Comparison of ENCODE assay signal across 8 cellular contexts in the genomic region with DNA sequence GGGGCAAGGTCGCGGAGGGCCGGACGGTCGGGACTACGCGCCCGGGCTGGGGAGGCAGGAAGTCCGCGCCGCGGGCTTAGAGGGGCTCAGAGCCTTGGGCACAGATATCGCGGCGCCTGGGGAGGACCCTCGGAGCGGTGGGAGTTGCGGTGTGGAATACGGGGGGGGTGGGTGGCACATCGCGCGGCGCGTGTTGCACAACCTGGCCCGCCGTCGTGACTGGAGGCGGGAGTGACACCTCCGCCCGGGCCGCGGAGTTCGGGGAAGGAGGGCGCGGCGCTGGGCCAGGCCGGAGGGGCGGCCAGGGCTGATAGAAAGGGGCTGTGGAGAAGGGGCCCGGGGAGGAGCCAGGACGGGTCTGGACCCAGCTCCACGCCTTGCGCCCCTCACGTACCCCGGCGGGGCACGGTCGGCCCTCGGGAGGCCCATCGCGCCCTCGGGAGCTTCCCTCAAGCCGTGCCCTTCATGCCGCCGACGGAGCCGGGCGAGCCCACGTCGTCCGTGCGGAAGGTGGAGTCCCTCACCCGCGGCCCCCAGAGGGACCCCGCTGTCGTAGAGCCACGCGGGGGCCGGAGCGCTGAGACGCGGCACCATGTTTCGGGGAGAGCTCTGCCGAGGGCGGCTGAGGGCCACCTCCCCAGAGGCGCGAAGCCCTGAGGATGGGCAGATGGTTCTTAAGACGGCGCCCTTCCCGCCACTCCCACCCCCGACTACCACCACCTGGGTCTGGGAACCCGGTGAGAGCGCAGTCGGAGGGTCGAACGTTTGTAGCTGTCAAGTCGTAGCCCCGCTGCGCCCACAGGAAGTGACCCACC. TPM values are rescaled to one million over a fixed set of nuclear protein-coding genes. Genes with fewer than 3 reads are reported as not detected.
DNase-seq lines count a peak whose midpoint lies in the region; ATAC-seq and TF ChIP-seq lines count a peak whose summit lies in the region.

No MANE protein-coding gene starts in this region.

- ATAC-seq in GM18907 (IDR thresholded peaks at IDR 0.05; ENCODE audit: unreplicated experiment): peak; percentile 5

- H3K4me2 ChIP-seq in hepatocyte: peak overlapping the region; percentile 91

- peak; percentile 49 for DNase-seq in activated naive CD4-positive, alpha-beta T cell treated with anti-CD3 and anti-CD28 coated beads, Interleukin-2, amount 10 ng/mL, durations not matched to agents 7 days and 5 days
- peak; percentile 56 for DNase-seq in hepatocyte (ENCODE audit: low spot score)
- DNase-seq in GOT3 (lab: John Stamatoyannopoulos, UW): no peak
- no peak for DNase-seq in RKO (ENCODE audit: low spot score)
- DNase-seq in UCSD-AML1 (lab: John Stamatoyannopoulos, UW; ENCODE audit: unreplicated experiment): no peak

- H3K27me3 Mint-ChIP-seq in activated naive CD4-positive, alpha-beta T cell treated with anti-CD3 and anti-CD28 coated beads, Interleukin-2, amount 10 ng/mL, durations not matched to agents 7 days and 5 days: peaks cover 7% of the 10 kb centered on the region

- peaks cover 10% of the 10 kb centered on the region for H4K20me1 ChIP-seq in hepatocyte (ENCODE audit: insufficient read depth, poor library complexity, severe bottlenecking)

- H3K27ac Mint-ChIP-seq in activated naive CD4-positive, alpha-beta T cell treated with anti-CD3 and anti-CD28 coated beads, Interleukin-2, amount 10 ng/mL, durations not matched to agents 7 days and 5 days: peak overlapping the region; percentile 94

- H2AFZ ChIP-seq in hepatocyte: peak overlapping the region; percentile 94

- H3K27ac ChIP-seq in HUES48 (ENCODE audit: low read depth, low read length): no peak overlapping the region
- H3K27ac ChIP-seq in hepatocyte: peak overlapping the region; percentile 82
- H3K27ac ChIP-seq in skeletal muscle tissue (ENCODE audit: low read depth, low read length): peak overlapping the region; percentile 56

- no peaks in the 10 kb centered on the region for H3K9me2 ChIP-seq in hepatocyte (replicated peaks; ENCODE audit: insufficient read depth)

- no peaks in the 10 kb centered on the region for H3K9me3 Mint-ChIP-seq in activated naive CD4-positive, alpha-beta T cell treated with anti-CD3 and anti-CD28 coated beads, Interleukin-2, amount 10 ng/mL, durations not matched to agents 7 days and 5 days

- H3K4me1 ChIP-seq in HUES48 (ENCODE audit: control insufficient read depth, insufficient read depth, low read length): 0 out of 2 replicates have a peak, but pooled peaks cover 5% of the 10 kb centered on the region
- peaks cover 9% of the 10 kb centered on the region for H3K4me1 ChIP-seq in hepatocyte (ENCODE audit: insufficient read depth)
- peaks cover 4 to 11% (median 7%) of the 10 kb centered on the region in 3 donors for H3K4me1 ChIP-seq in skeletal muscle tissue (ENCODE audit: control insufficient read depth in 3 of 3, insufficient read depth in 3 of 3, low read length in 3 of 3)

- peaks cover 36% of the 10 kb centered on the region for H3K27me3 ChIP-seq in HUES48 (ENCODE audit: control insufficient read depth, insufficient read depth, low read length)
- H3K27me3 ChIP-seq in hepatocyte: no peaks in the 10 kb centered on the region
- H3K27me3 ChIP-seq in skeletal muscle tissue (ENCODE audit: control insufficient read depth in 3 of 3, insufficient read depth in 3 of 3, low read length in 3 of 3): peaks cover 0 to 21% (median 10%) of the 10 kb centered on the region in 3 donors

- no peak for TF ChIP-seq CTCF in hepatocyte (IDR thresholded peaks at IDR 0.05; ENCODE audit: poor library complexity)

- H3K4me1 Mint-ChIP-seq in activated naive CD4-positive, alpha-beta T cell treated with anti-CD3 and anti-CD28 coated beads, Interleukin-2, amount 10 ng/mL, durations not matched to agents 7 days and 5 days: peaks cover 53% of the 10 kb centered on the region

- 2% methylated on average over 50 of the region's 88 CpGs for WGBS in hepatocyte (ENCODE audit: low lambda C conversion rate, missing lambda C conversion rate)

- peak overlapping the region; percentile 94 for H3K4me3 Mint-ChIP-seq in activated naive CD4-positive, alpha-beta T cell treated with anti-CD3 and anti-CD28 coated beads, Interleukin-2, amount 10 ng/mL, durations not matched to agents 7 days and 5 days

- H3K36me3 ChIP-seq in HUES48 (ENCODE audit: control insufficient read depth, insufficient read depth, low read length): no peaks in the 10 kb centered on the region
- H3K36me3 ChIP-seq in hepatocyte (replicated peaks; ENCODE audit: insufficient read depth, low read depth): no peaks in the 10 kb centered on the region
- H3K36me3 ChIP-seq in skeletal muscle tissue (ENCODE audit: control insufficient read depth in 3 of 3, insufficient read depth in 3 of 3, low read length in 3 of 3): no peaks in the 10 kb centered on the region

- H3K36me3 Mint-ChIP-seq in activated naive CD4-positive, alpha-beta T cell treated with anti-CD3 and anti-CD28 coated beads, Interleukin-2, amount 10 ng/mL, durations not matched to agents 7 days and 5 days: peaks cover 29% of the 10 kb centered on the region

- CTCF ChIA-PET in activated naive CD4-positive, alpha-beta T cell treated with anti-CD3 and anti-CD28 coated beads, Interleukin-2, amount 10 ng/mL, durations not matched to agents 7 days and 5 days (lab: Charles Lee): no interaction called here

- peak overlapping the region; percentile 89 for H3K4me3 ChIP-seq in HUES48 (ENCODE audit: low read depth, low read length)
- H3K4me3 ChIP-seq in hepatocyte: peak overlapping the region; percentile 77
- H3K4me3 ChIP-seq in skeletal muscle tissue (ENCODE audit: low read length in 3 of 3): peak overlapping the region; percentile 67 to 72 (median 70)

- no peaks in the 10 kb centered on the region for H3K9me3 ChIP-seq in HUES48 (ENCODE audit: control insufficient read depth, insufficient read depth, low read length)
- no peaks in the 10 kb centered on the region for H3K9me3 ChIP-seq in hepatocyte (ENCODE audit: low read depth)
- no peaks in the 10 kb centered on the region for H3K9me3 ChIP-seq in skeletal muscle tissue (ENCODE audit: control insufficient read depth in 3 of 3, low read length in 3 of 3)

- peaks cover 19% of the 10 kb centered on the region for H3K79me2 ChIP-seq in hepatocyte

- H3K9ac ChIP-seq in HUES48 (ENCODE audit: low read depth, low read length) (peak overlapping the region; percentile 59; the same call in 1 of the 2 replicates), skeletal muscle tissue (ENCODE audit: low read depth in 1 of 3, low read length in 3 of 3) (peak overlapping the region; percentile 62 to 80 (median 66))

RNA-seq across cellular contexts. Expression of gene IL17RA, which starts 0.7 kb away (rescaled TPM):
- total RNA-seq in hepatocyte (6.6 and 8.4 TPM in 2 replicates), skeletal muscle tissue (3.1 TPM)
- polyA plus RNA-seq in hepatocyte: 13.1 and 14.6 TPM in 2 replicates

RNA-seq across cellular contexts. Expression of gene TMEM121B, which starts 35.7 kb away (rescaled TPM):
- total RNA-seq in hepatocyte (0.50 and 0.76 TPM in 2 replicates), skeletal muscle tissue (2.6 TPM)
- 0.30 TPM in 1 of 2 replicates, not detected in the other for polyA plus RNA-seq in hepatocyte

Comparison
In these comparisons a context has a peak if more than half of its experiments do, and no peak if none do; other contexts are left out.
1. DNase-seq: peak in activated naive CD4-positive, alpha-beta T cell treated with anti-CD3 and anti-CD28 coated beads, Interleukin-2, amount 10 ng/mL, durations not matched to agents 7 days and 5 days (single experiment) and hepatocyte (single experiment); none in GOT3 (single experiment), RKO (single experiment) and UCSD-AML1 (single experiment).
2. Peak in every context shown above with its lines, with median percentiles within 50 percentile points of each other: H3K4me3 ChIP-seq.